ENCODE assay signal across 17 cellular contexts in the genomic region with DNA sequence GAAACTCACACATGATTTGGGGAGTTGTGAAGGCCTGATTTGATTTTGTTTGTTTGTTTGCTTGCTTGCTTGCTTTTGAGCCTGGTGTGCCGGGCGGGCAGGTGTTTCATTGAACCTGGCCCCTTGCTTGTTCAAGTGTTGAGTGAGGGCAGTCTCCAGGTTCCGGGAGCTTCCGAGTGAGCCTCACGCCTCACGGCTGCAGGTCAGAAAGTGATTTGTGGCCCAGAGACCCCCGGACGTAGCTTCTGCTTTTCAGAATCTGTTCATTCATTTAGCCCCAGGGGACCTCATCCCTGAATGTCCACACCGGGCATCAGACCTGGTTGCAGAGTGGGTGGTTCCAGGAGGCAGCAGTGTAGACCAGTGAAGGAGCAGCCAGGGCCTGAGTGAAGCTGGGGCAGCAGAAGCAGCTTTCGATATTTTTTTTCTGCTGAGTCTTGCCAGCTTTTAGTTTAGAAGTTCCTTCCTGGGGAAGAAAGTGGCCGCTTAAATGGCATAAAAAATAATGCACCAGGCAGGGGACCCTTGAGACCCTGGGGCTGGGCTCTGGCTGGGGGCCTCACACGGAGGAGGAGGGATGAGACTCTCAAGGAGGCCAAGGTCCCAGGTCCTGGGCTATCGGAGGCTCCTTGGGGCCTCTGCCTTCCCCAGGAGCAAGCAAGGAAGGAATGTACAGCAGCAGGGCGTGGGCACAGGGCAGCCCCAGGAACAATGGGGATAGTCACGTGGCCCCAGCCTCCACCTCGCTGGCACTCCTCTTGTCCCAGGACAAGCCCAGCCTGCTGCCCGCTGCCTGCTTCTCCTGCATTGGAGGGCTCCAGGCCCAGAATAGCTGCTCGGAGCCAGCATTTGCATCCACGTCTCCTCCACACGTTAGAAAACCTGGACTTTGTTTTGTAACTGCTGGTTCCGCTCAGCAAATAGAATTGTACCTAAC.
DNase-seq lines count a peak whose midpoint lies in the region; ATAC-seq and TF ChIP-seq lines count a peak whose summit lies in the region.
"Had no signal": no experiment of that assay in that cellular context is flagged by ENCODE, and none has a peak within 500 bp of the region (broad histone marks: within the 10 kb centered on the region; RNA-seq: fewer than 3 reads in every experiment).

No MANE protein-coding gene starts in this region.

- H3K27me3 Mint-ChIP-seq in chondrocyte (ENCODE audit: low read depth): peaks cover 34% of the 10 kb centered on the region

- no peak overlapping the region for H3K4me3 ChIP-seq in right atrium auricular region
- no peak overlapping the region for H3K4me3 ChIP-seq in lower lobe of right lung
- no peak overlapping the region for H3K4me3 ChIP-seq in aorta (ENCODE audit: low read length in 2 of 2)
- H3K4me3 ChIP-seq: GM23338, K562, pancreas had no signal

- intact Hi-C loops in Right ventricle myocardium superior (cut with DNase I): no loop called here
- intact Hi-C loops in lower lobe of right lung (cut with DNase I): no loop called here
- intact Hi-C loops in aorta (cut with DNase I): no loop called here

- H3K36me3 Mint-ChIP-seq in chondrocyte (ENCODE audit: low read depth): no peaks in the 10 kb centered on the region

- no peaks in the 10 kb centered on the region for H3K9me3 ChIP-seq in right atrium auricular region
- H3K9me3 ChIP-seq in lower lobe of right lung: no peaks in the 10 kb centered on the region
- no peaks in the 10 kb centered on the region for H3K9me3 ChIP-seq in aorta (ENCODE audit: control insufficient read depth, low read length)
- H3K9me3 ChIP-seq: pancreas had no signal

- no peak overlapping the region for H3K27ac Mint-ChIP-seq in chondrocyte (ENCODE audit: unreplicated experiment)
- H3K27ac Mint-ChIP-seq: GM23338 had no signal

- WGBS in aorta, 2 donors: 66 to 69% methylated on average over 21 of the region's 21 CpGs

- no peaks in the 10 kb centered on the region for H3K4me1 Mint-ChIP-seq in chondrocyte (ENCODE audit: low read depth)

- H3K4me3 Mint-ChIP-seq in chondrocyte (ENCODE audit: unreplicated experiment): no peak overlapping the region
- H3K4me3 Mint-ChIP-seq: GM23338 had no signal

- peaks cover 0 to 4% of the 10 kb centered on the region in 2 donors for H3K27me3 ChIP-seq in right atrium auricular region
- H3K27me3 ChIP-seq in lower lobe of right lung (ENCODE audit: low read depth): peaks cover 69% of the 10 kb centered on the region
- no peaks in the 10 kb centered on the region for H3K27me3 ChIP-seq in aorta (ENCODE audit: control insufficient read depth in 1 of 2, insufficient read depth in 2 of 2, low read length in 1 of 2)
- H3K27me3 ChIP-seq: pancreas had no signal

- TF ChIP-seq CTCF in right atrium auricular region (IDR thresholded peaks at IDR 0.05): no peak
- TF ChIP-seq CTCF in chondrocyte (IDR thresholded peaks at IDR 0.05): no peak
- TF ChIP-seq CTCF in lower lobe of right lung (IDR thresholded peaks at IDR 0.05): no peak

- ATAC-seq in Right ventricle myocardium superior (ENCODE audit: poor library complexity) (no peak), lower lobe of right lung (no peak), aorta (ENCODE audit: low FRiP score) (no peak), HG02870 (IDR thresholded peaks at IDR 0.05; ENCODE audit: unreplicated experiment) (no peak)
- ATAC-seq: GM23338, K562, pancreas had no signal

- no peaks in the 10 kb centered on the region for H3K4me1 ChIP-seq in right atrium auricular region
- H3K4me1 ChIP-seq in lower lobe of right lung: no peaks in the 10 kb centered on the region
- no peaks in the 10 kb centered on the region for H3K4me1 ChIP-seq in aorta (ENCODE audit: control insufficient read depth in 1 of 2, insufficient read depth in 2 of 2, low read length in 2 of 2)
- H3K4me1 ChIP-seq: pancreas had no signal

- peak; percentile 31 for DNase-seq in Right ventricle myocardium superior
- no peak for DNase-seq in right atrium auricular region (ENCODE audit: low spot score)
- DNase-seq in chondrocyte (ENCODE audit: low spot score): peak; percentile 68
- peak; percentile 34 for DNase-seq in lower lobe of right lung
- DNase-seq in aorta: peak; percentile 19 to 36
- DNase-seq in inferior parietal cortex (ENCODE audit: extremely low spot score): no peak
- DNase-seq in NCI-H2196 (lab: John Stamatoyannopoulos, UW; ENCODE audit: unreplicated experiment): no peak
- DNase-seq: AML-193; DMS53; NCI-H1105 treated with DMSO at 0.1 percent for 48 hours; NCI-H510A; OCI-M1; stimulated activated CD4-positive, alpha-beta T cell treated with anti-CD3 and anti-CD28 coated beads, Interleukin-12 subunit alpha, Interleukin-12 subunit beta, amount 100 ng/mL, for 4 hours had no signal

- H3K36me3 ChIP-seq in right atrium auricular region: no peaks in the 10 kb centered on the region
- H3K36me3 ChIP-seq in lower lobe of right lung: no peaks in the 10 kb centered on the region
- H3K36me3 ChIP-seq in aorta (ENCODE audit: control insufficient read depth in 1 of 2, insufficient read depth in 2 of 2, low read length in 1 of 2): no peaks in the 10 kb centered on the region
- H3K36me3 ChIP-seq: pancreas had no signal

- H3K27ac ChIP-seq in right atrium auricular region: no peak overlapping the region
- H3K27ac ChIP-seq in lower lobe of right lung: no peak overlapping the region
- H3K27ac ChIP-seq in aorta (ENCODE audit: low read depth in 1 of 2, low read length in 2 of 2): no peak overlapping the region
- H3K27ac ChIP-seq: pancreas had no signal

- no peaks in the 10 kb centered on the region for H3K9me3 Mint-ChIP-seq in chondrocyte (ENCODE audit: low read depth)
- H3K9me3 Mint-ChIP-seq: GM23338 had no signal

Comparison
In these comparisons a context has a peak if more than half of its experiments do, and no peak if none do; other contexts are left out.
1. DNase-seq: peak in Right ventricle myocardium superior (single experiment), chondrocyte (single experiment), lower lobe of right lung (single experiment) and aorta (2 of 2); none in right atrium auricular region (single experiment), inferior parietal cortex (single experiment) and NCI-H2196 (single experiment).